18 cellular contexts compared by ENCODE assay signal in the genomic region with DNA sequence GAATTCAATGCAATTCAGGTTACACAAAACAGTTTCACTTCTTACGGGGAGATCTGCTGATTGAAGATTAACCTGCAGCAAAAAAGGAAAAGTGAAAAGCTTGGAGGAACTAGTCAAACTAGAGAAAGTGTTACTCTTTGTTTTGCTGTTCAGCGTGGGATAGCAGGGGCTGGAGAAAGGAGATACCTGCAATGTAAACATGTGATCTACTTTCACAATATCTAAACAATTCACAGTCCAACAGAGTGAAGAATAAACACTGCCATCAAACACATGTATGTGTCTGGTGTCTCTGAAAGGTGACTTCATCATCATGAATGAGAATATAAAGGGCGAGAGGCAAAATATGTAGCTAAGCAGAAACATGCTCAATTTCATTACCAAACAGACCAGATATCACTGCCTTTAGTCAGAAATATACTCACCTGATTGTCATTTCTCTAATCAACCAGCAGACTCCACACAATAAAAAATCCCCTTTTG. TPM values are rescaled to one million over a fixed set of nuclear protein-coding genes. Genes with fewer than 3 reads are reported as not detected.
A peak's percentile ranks its signal among the peaks of the same experiment; 100 is the strongest.
DNase-seq lines count a peak whose midpoint lies in the region; ATAC-seq and TF ChIP-seq lines count a peak whose summit lies in the region.
"Had no signal": no experiment of that assay in that cellular context is flagged by ENCODE, and none has a peak within 500 bp of the region (broad histone marks: within the 10 kb centered on the region; RNA-seq: fewer than 3 reads in every experiment).

No MANE protein-coding gene starts in this region.

- H3K4me3 ChIP-seq in PC-9 (no peak overlapping the region), right lobe of liver (peak overlapping the region in 1 of 3 donors; percentile 8)
- H3K4me3 ChIP-seq: left ventricle myocardium inferior had no signal

- in situ Hi-C loops in ACHN (cut with HindIII; ENCODE audit: low pct_ligation_motif_present, low pct_unique_long_range_greater_than_20kb, low sequenced_read_pairs), result no loop called here
- in situ Hi-C loops in GM13976 (cut with MboI; ENCODE audit: low sequenced_read_pairs, unreplicated experiment), result no loop called here

- ATAC-seq in GM21360 (IDR thresholded peaks at IDR 0.05; ENCODE audit: unreplicated experiment) (peak; percentile 29), right lobe of liver (peak; percentile 58 to 84 (median 68)), HG03520 (IDR thresholded peaks at IDR 0.05; ENCODE audit: unreplicated experiment) (no peak)
- ATAC-seq: naive thymus-derived CD8-positive, alpha-beta T cell; sciatic nerve had no signal

- WGBS in right lobe of liver (ENCODE audit: insufficient coverage, low coverage, low lambda C conversion rate, missing lambda C conversion rate), result 21% methylated on average over 3 of the region's 3 CpGs

- H3K36me3 ChIP-seq in PC-9 (ENCODE audit: low read depth) (no peaks in the 10 kb centered on the region), right lobe of liver (no peaks in the 10 kb centered on the region)
- H3K36me3 ChIP-seq: left ventricle myocardium inferior had no signal

- POLR2A ChIA-PET in PC-9 (lab: Charles Lee; ENCODE audit: unreplicated experiment), result no interaction called here

- 0 out of 2 replicates have a peak, but pooled peaks cover 4% of the 10 kb centered on the region for H3K4me1 ChIP-seq in PC-9 (replicated peaks; ENCODE audit: insufficient read depth)
- peaks cover 0 to 40% (median 13%) of the 10 kb centered on the region in 4 donors for H3K4me1 ChIP-seq in right lobe of liver

- intact Hi-C loops in PC-9 (cut with micrococcal nuclease; ENCODE audit: unreplicated experiment) (no loop called here), right lobe of liver (cut with DNase I) (no loop called here)

- no TSS peak for BruUV-seq in PC-9 (replicated peaks; lab: Mats Ljungman, UMichigan)

- no peaks in the 10 kb centered on the region for H3K9me2 ChIP-seq in PC-9 (ENCODE audit: insufficient read depth)

- no peaks in the 10 kb centered on the region for H3K27me3 ChIP-seq in PC-9 (ENCODE audit: insufficient read depth, low read depth)
- H3K27me3 ChIP-seq in right lobe of liver, result no peaks in the 10 kb centered on the region

- no peaks in the 10 kb centered on the region for H3K79me2 ChIP-seq in PC-9 (ENCODE audit: low read depth)

- peak overlapping the region; percentile 29; the same call in 1 of the 2 replicates for H3K4me2 ChIP-seq in PC-9

- no peak overlapping the region for H2AFZ ChIP-seq in PC-9

- H3K27ac ChIP-seq in PC-9, result no peak overlapping the region
- peak overlapping the region; percentile 31 to 73 (median 69) for H3K27ac ChIP-seq in right lobe of liver
- H3K27ac ChIP-seq in caudate nucleus (ENCODE audit: low read depth, low read length), result no peak overlapping the region
- H3K27ac ChIP-seq: left ventricle myocardium inferior had no signal

- DNase-seq in ACHN (peak; percentile 15), PC-9 (no peak), right lobe of liver (no peak), caudate nucleus (lab: John Stamatoyannopoulos, UW) (no peak), NCI-H2107 (lab: John Stamatoyannopoulos, UW) (no peak), GM13976 (ENCODE audit: low spot score) (no peak)
- DNase-seq: activated naive CD4-positive, alpha-beta T cell treated with anti-CD3 and anti-CD28 coated beads, Interleukin-2, amount 10 ng/mL, durations not matched to agents 7 days and 5 days; effector CD4-positive, alpha-beta T cell; HFFc6; left ventricle myocardium inferior; naive thymus-derived CD8-positive, alpha-beta T cell; NCI-H1694; NCI-H526 treated with DMSO at 0.1 percent for 48 hours; stimulated activated CD4-positive, alpha-beta T cell treated with anti-CD3 and anti-CD28 coated beads, Interleukin-4, amount 100 ng/mL, for 24 hours had no signal

- TF ChIP-seq CTCF in PC-9 (conservative IDR thresholded peaks at IDR 0.05), result no peak
- no peak for TF ChIP-seq CTCF in right lobe of liver (IDR thresholded peaks at IDR 0.05)
- TF ChIP-seq CTCF in GM13976 (IDR thresholded peaks at IDR 0.05; ENCODE audit: borderline replicate concordance, control extremely low read depth, extremely low read depth, insufficient read depth, missing control alignments), result no peak

- H3F3A ChIP-seq in PC-9 (ENCODE audit: insufficient read depth, low read depth), result no peaks in the 10 kb centered on the region; the same call in 1 of the 2 replicates

- H4K20me1 ChIP-seq in PC-9 (ENCODE audit: insufficient read depth), result no peaks in the 10 kb centered on the region

- CTCF ChIA-PET in PC-9 (lab: Charles Lee), result interaction anchor here (0.6 kb wide), 1 partner anchor 28 kb away, joined by 11 read pairs; no protein-coding TSS in a partner anchor

- no peak for TF ChIP-seq POLR2A in right lobe of liver (IDR thresholded peaks at IDR 0.05)

- H3K9me3 ChIP-seq in PC-9 (ENCODE audit: insufficient read depth, low read depth) (no peaks in the 10 kb centered on the region), right lobe of liver (no peaks in the 10 kb centered on the region)
- H3K9me3 ChIP-seq: left ventricle myocardium inferior had no signal

RNA-seq across cellular contexts. Expression of gene NIPAL1, which starts 26.4 kb away (rescaled TPM):
- 7.0 and 8.2 TPM in 2 replicates for total RNA-seq in PC-9 (2021)
- 10 to 100 TPM in 2 of 6 experiments, 1 to 10 TPM in 4; 4.8 to 11.9 (median 7.6) TPM for total RNA-seq in right lobe of liver

RNA-seq across cellular contexts. Expression of gene CNGA1, which starts 26.5 kb away (rescaled TPM):
- 1.4 and 1.8 TPM in 2 replicates for total RNA-seq in PC-9 (2021)
- 10 to 100 TPM in 4 of 6 experiments, 1 to 10 TPM in 2; 8.1 to 14.9 (median 11.1) TPM for total RNA-seq in right lobe of liver
- total RNA-seq: HFFc6; left ventricle myocardium inferior; naive thymus-derived CD8-positive, alpha-beta T cell; RPMI7951 had no signal

Comparison
In these comparisons a context has a peak if more than half of its experiments do, and no peak if none do; other contexts are left out.
1. H3K27ac ChIP-seq: peak in right lobe of liver (3 of 3); none in PC-9 (single experiment) and caudate nucleus (single experiment).